In the genomic region with DNA sequence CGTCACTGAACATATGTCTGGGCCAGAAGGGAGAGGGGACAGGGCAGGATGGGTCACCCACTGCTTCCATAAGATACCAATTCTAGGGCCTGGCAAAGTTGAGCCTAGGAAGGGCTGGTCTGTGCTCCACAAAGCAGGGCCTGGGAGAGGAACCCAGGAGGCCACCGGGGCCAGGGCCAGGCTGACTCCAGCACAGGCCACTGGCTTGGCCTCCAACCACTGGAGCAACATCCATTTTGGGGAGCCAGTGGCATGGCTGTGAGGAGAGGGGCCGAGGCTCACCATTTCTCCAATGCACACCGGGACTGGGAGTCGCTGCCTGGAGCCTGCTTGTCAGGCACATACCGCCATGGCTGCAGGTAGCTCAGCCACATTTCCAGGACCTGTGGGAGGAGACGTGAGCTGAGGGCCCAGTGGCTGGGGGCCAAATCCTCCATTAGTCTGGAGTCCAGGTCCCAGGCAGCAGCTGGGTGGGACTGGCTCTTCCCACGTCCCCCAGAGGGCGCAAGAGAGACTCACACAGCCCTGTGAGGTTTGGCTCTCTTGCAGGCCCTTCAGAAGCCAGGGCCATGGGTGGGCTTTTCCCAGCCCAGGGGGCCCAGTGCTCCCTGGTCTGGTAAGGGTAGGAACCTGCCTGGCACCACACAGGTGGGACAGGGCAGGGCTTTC, we compare ENCODE assay signal across 16 cellular contexts. TPM values are rescaled to one million over a fixed set of nuclear protein-coding genes. Genes with fewer than 3 reads are reported as not detected.
A peak's percentile ranks its signal among the peaks of the same experiment; 100 is the strongest.
DNase-seq lines count a peak whose midpoint lies in the region; ATAC-seq and TF ChIP-seq lines count a peak whose summit lies in the region.
"Had no signal": no experiment of that assay in that cellular context is flagged by ENCODE, and none has a peak within 500 bp of the region (broad histone marks: within the 10 kb centered on the region; RNA-seq: fewer than 3 reads in every experiment).

No MANE protein-coding gene starts in this region.

- H3K4me1 ChIP-seq in heart left ventricle (peaks cover 0 to 13% (median 2%) of the 10 kb centered on the region in 12 donors), testis (no peaks in the 10 kb centered on the region)
- H3K4me1 ChIP-seq: Caco-2 had no signal

- peaks cover 0 to 4% (median 0%) of the 10 kb centered on the region in 12 donors for H3K9me3 ChIP-seq in heart left ventricle
- no peaks in the 10 kb centered on the region for H3K9me3 ChIP-seq in testis

- CTCF ChIA-PET in HEK293T (lab: Yijun Ruan, JAX), result interaction anchor here (0.7 kb wide), 1 partner anchor 556 kb away, joined by 3 read pairs; no protein-coding TSS in a partner anchor

- no peaks in the 10 kb centered on the region for H3K36me3 ChIP-seq in heart left ventricle
- H3K36me3 ChIP-seq in testis (ENCODE audit: low read depth, missing control alignments), result no peaks in the 10 kb centered on the region

- 63 to 75% (median 67%) methylated on average over 5 to 9 of the region's 9 CpGs for WGBS in heart left ventricle, 4 donors
- WGBS in testis, 2 donors, result 69 to 90% methylated on average over 3 to 7 of the region's 9 CpGs

- no peaks in the 10 kb centered on the region for H3K27me3 ChIP-seq in heart left ventricle
- no peaks in the 10 kb centered on the region for H3K27me3 ChIP-seq in testis

- no peak for ATAC-seq in heart left ventricle
- no peak for ATAC-seq in left ventricle myocardium superior

- POLR2A ChIA-PET in HEK293T (lab: Yijun Ruan, JAX), result no interaction called here

- TF ChIP-seq POLR2A in heart left ventricle (IDR thresholded peaks at IDR 0.05) (no peak), testis (IDR thresholded peaks at IDR 0.05) (no peak)

- H3K27ac ChIP-seq in heart left ventricle, result no peak overlapping the region
- H3K27ac ChIP-seq in testis, result no peak overlapping the region

- H3K4me3 ChIP-seq in heart left ventricle (no peak overlapping the region), testis (no peak overlapping the region)

- intact Hi-C loops in heart left ventricle (cut with DNase I), result no loop called here
- intact Hi-C loops in left ventricle myocardium superior (cut with micrococcal nuclease), result no loop called here
- intact Hi-C loops in testis (cut with DNase I; ENCODE audit: low total_unique reads), result no loop called here

- no peak for DNase-seq in heart left ventricle
- no peak for DNase-seq in left ventricle myocardium superior
- DNase-seq in HEK293T (ENCODE audit: extremely low spot score), result peak; percentile 10
- DNase-seq in RPMI8226, result peak; percentile 35
- peak; percentile 58 for DNase-seq in testis
- DNase-seq in HuH-7 (ENCODE audit: low spot score), result no peak
- DNase-seq in mucosa of gallbladder (ENCODE audit: low spot score), result no peak
- no peak for DNase-seq in activated CD4-positive, CD25-positive, alpha-beta regulatory T cell (lab: John Stamatoyannopoulos, UW)
- DNase-seq: amniotic stem cell, NCI-H1105, NCI-H526 treated with DMSO at 0.1 percent for 48 hours had no signal

- TF ChIP-seq CTCF in heart left ventricle (IDR thresholded peaks at IDR 0.05) (peak in 7 of 12 donors; percentile 12 to 24 (median 20)), testis (IDR thresholded peaks at IDR 0.05) (peak in 1 of 3 experiments; percentile 22)

TF ChIP-seq in HEK293T, 16 proteins besides CTCF, POLR2A, EP300 and RAD21:
- TF ChIP-seq CTBP1 (IDR thresholded peaks at IDR 0.05; ENCODE audit: borderline replicate concordance), result no peak
- TF ChIP-seq, protein P1, sequence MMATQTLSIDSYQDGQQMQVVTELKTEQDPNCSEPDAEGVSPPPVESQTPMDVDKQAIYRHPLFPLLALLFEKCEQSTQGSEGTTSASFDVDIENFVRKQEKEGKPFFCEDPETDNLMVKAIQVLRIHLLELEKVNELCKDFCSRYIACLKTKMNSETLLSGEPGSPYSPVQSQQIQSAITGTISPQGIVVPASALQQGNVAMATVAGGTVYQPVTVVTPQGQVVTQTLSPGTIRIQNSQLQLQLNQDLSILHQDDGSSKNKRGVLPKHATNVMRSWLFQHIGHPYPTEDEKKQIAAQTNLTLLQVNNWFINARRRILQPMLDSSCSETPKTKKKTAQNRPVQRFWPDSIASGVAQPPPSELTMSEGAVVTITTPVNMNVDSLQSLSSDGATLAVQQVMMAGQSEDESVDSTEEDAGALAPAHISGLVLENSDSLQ (IDR thresholded peaks at IDR 0.05), result no peak
- TF ChIP-seq SP1 (IDR thresholded peaks at IDR 0.05), result no peak
- no peak for TF ChIP-seq ARNT (IDR thresholded peaks at IDR 0.05)
- TF ChIP-seq FOXK2 (IDR thresholded peaks at IDR 0.05), result no peak
- no peak for TF ChIP-seq NFRKB (IDR thresholded peaks at IDR 0.05)
- TF ChIP-seq LEF1 (IDR thresholded peaks at IDR 0.05; ENCODE audit: borderline replicate concordance), result no peak
- TF ChIP-seq TARDBP (IDR thresholded peaks at IDR 0.05), result no peak
- no peak for TF ChIP-seq ELF4 (IDR thresholded peaks at IDR 0.05)
- TF ChIP-seq L3MBTL2 (conservative IDR thresholded peaks at IDR 0.05), result no peak
- TF ChIP-seq BHLHE40 (IDR thresholded peaks at IDR 0.05; ENCODE audit: borderline replicate concordance), result no peak

RNA-seq across cellular contexts. Expression of a gene that starts 27.7 kb away (rescaled TPM):
- total RNA-seq in heart left ventricle, result under 1 TPM in 3 of 9 donors, not detected in 6; 0.20 to 0.75 (median 0.58) TPM
- polyA plus RNA-seq in heart left ventricle, result not detected
- total RNA-seq in left ventricle myocardium superior, result not detected
- 100 to 1,000 TPM; 306 to 308 TPM for total RNA-seq in testis
- polyA plus RNA-seq in testis (ENCODE audit: insufficient read depth, low read depth, low replicate concordance), result 1,049 TPM
- total RNA-seq in mucosa of gallbladder, result not detected
- total RNA-seq: Caco-2, dermis microvascular lymphatic vessel endothelial cell, progenitor cell of endocrine pancreas, subcutaneous adipose tissue had no signal
- polyA plus RNA-seq: immature natural killer cell had no signal

Comparison
In these comparisons a context has a peak if more than half of its experiments do, and no peak if none do; other contexts are left out.
1. DNase-seq: peak in HEK293T (single experiment), RPMI8226 (single experiment) and testis (single experiment); none in heart left ventricle (0 of 5), left ventricle myocardium superior (single experiment), HuH-7 (single experiment), mucosa of gallbladder (single experiment) and activated CD4-positive, CD25-positive, alpha-beta regulatory T cell (0 of 4).
2. RNA of a gene that starts 27.7 kb away (total RNA-seq): 306 to 308 TPM in testis; not detected in left ventricle myocardium superior (single experiment), 0.20 to 0.75 TPM in heart left ventricle and not detected in mucosa of gallbladder (single experiment); every median in the first group is over 100 times any median in the second.